9 cellular contexts compared by ENCODE assay signal in genomic region chr1:147494998-147495580, GRCh38. TPM values are rescaled to one million over a fixed set of nuclear protein-coding genes. Genes with fewer than 3 reads are reported as not detected.
DNase-seq lines count a peak whose midpoint lies in the region; ATAC-seq, FAIRE-seq and TF ChIP-seq lines count a peak whose summit lies in the region.
"Had no signal": no experiment of that assay in that cellular context is flagged by ENCODE, and none has a peak within 500 bp of the region (broad histone marks: within the 10 kb centered on the region; RNA-seq: fewer than 3 reads in every experiment).

No MANE protein-coding gene starts in this region.

- no peak overlapping the region for H2AFZ ChIP-seq in OCI-LY1 (ENCODE audit: low read length)

- no peak overlapping the region for H3K27ac Mint-ChIP-seq in nephron progenitor cell
- H3K27ac Mint-ChIP-seq: activated naive CD4-positive, alpha-beta T cell treated with anti-CD3 and anti-CD28 coated beads, Interleukin-2, amount 50 U/mL, for 24 hours had no signal

- TF ChIP-seq CTCF in OCI-LY1 (IDR thresholded peaks at IDR 0.05; ENCODE audit: low read length) (peak; percentile 93), esophagus squamous epithelium (IDR thresholded peaks at IDR 0.05) (peak; percentile 65 to 87 (median 86)), nephron progenitor cell (IDR thresholded peaks at IDR 0.05) (peak; percentile 90), stomach (IDR thresholded peaks at IDR 0.05) (peak in 5 of 7 experiments; percentile 64 to 84 (median 81))

- no peak overlapping the region for H3K4me3 ChIP-seq in OCI-LY1 (ENCODE audit: low read depth, low read length, poor library complexity, severe bottlenecking)
- H3K4me3 ChIP-seq in esophagus squamous epithelium = no peak overlapping the region
- no peak overlapping the region for H3K4me3 ChIP-seq in stomach

- H3K9me3 ChIP-seq in OCI-LY1 (ENCODE audit: low read length) = no peaks in the 10 kb centered on the region
- no peaks in the 10 kb centered on the region for H3K9me3 ChIP-seq in esophagus squamous epithelium
- H3K9me3 ChIP-seq in stomach = no peaks in the 10 kb centered on the region

- H3K4me1 ChIP-seq in OCI-LY1 (ENCODE audit: insufficient read depth, low read length, severe bottlenecking) (no peaks in the 10 kb centered on the region), esophagus squamous epithelium (peaks cover 0 to 5% (median 0%) of the 10 kb centered on the region in 3 donors), stomach (peaks cover 0 to 10% (median 4%) of the 10 kb centered on the region in 4 donors)

- H3K27ac ChIP-seq in OCI-LY1 (ENCODE audit: low read depth, low read length, poor library complexity, severe bottlenecking) (no peak overlapping the region), esophagus squamous epithelium (no peak overlapping the region), stomach (no peak overlapping the region)

- 6 to 17% methylated on average over 8 to 9 of the region's 9 CpGs for WGBS in esophagus squamous epithelium, 2 donors
- WGBS in stomach, 5 donors = 18 to 21% (median 20%) methylated on average over 9 of the region's 9 CpGs

- no peaks in the 10 kb centered on the region for H3K27me3 ChIP-seq in OCI-LY1 (ENCODE audit: insufficient read depth, low read length)
- peaks cover 0 to 5% (median 0%) of the 10 kb centered on the region in 4 donors for H3K27me3 ChIP-seq in esophagus squamous epithelium
- peaks cover 0 to 3% (median 0%) of the 10 kb centered on the region in 3 donors for H3K27me3 ChIP-seq in stomach

- TF ChIP-seq POLR2A in esophagus squamous epithelium (IDR thresholded peaks at IDR 0.05) (no peak), stomach (IDR thresholded peaks at IDR 0.05) (no peak)

- H3K36me3 ChIP-seq in OCI-LY1 (ENCODE audit: insufficient read depth, low read length) (no peaks in the 10 kb centered on the region), esophagus squamous epithelium (no peaks in the 10 kb centered on the region), stomach (no peaks in the 10 kb centered on the region)

- no peak overlapping the region for H3K4me3 Mint-ChIP-seq in nephron progenitor cell
- H3K4me3 Mint-ChIP-seq: activated naive CD4-positive, alpha-beta T cell treated with anti-CD3 and anti-CD28 coated beads, Interleukin-2, amount 50 U/mL, for 24 hours had no signal

- no peaks in the 10 kb centered on the region for H3K36me3 Mint-ChIP-seq in nephron progenitor cell (ENCODE audit: low read depth)
- H3K36me3 Mint-ChIP-seq: activated naive CD4-positive, alpha-beta T cell treated with anti-CD3 and anti-CD28 coated beads, Interleukin-2, amount 50 U/mL, for 24 hours had no signal

- H4K20me1 ChIP-seq in OCI-LY1 (ENCODE audit: insufficient read depth, low read length) = no peaks in the 10 kb centered on the region

- peak; percentile 71 for DNase-seq in COLO668 (lab: John Stamatoyannopoulos, UW; ENCODE audit: unreplicated experiment)
- DNase-seq in HTR-8/SVneo (ENCODE audit: insufficient read length, low spot score) = peak; percentile 59
- DNase-seq in activated T-cell treated with anti-CD3 and anti-CD28 coated beads for 24 hours (ENCODE audit: low read depth) = peak; percentile 64
- no peak for DNase-seq in esophagus squamous epithelium (lab: John Stamatoyannopoulos, UW)
- peak; percentile 69 for DNase-seq in nephron progenitor cell
- DNase-seq in stomach = peak; percentile 70

- FAIRE-seq in HTR-8/SVneo (lab: Jason Lieb, UNC) = no peak

- H3K4me1 Mint-ChIP-seq in nephron progenitor cell = peaks cover 22% of the 10 kb centered on the region
- H3K4me1 Mint-ChIP-seq: activated naive CD4-positive, alpha-beta T cell treated with anti-CD3 and anti-CD28 coated beads, Interleukin-2, amount 50 U/mL, for 24 hours had no signal

- H3K4me2 ChIP-seq in OCI-LY1 (ENCODE audit: low read length) = no peak overlapping the region

- no peaks in the 10 kb centered on the region for H3K9me3 Mint-ChIP-seq in nephron progenitor cell
- H3K9me3 Mint-ChIP-seq: activated naive CD4-positive, alpha-beta T cell treated with anti-CD3 and anti-CD28 coated beads, Interleukin-2, amount 50 U/mL, for 24 hours had no signal

- H3K27me3 Mint-ChIP-seq in nephron progenitor cell (ENCODE audit: low read depth, poor library complexity) = peaks cover 4% of the 10 kb centered on the region
- H3K27me3 Mint-ChIP-seq: activated naive CD4-positive, alpha-beta T cell treated with anti-CD3 and anti-CD28 coated beads, Interleukin-2, amount 50 U/mL, for 24 hours had no signal

- no peak overlapping the region for H3K9ac ChIP-seq in OCI-LY1 (ENCODE audit: low read length)

- no peaks in the 10 kb centered on the region for H3K79me2 ChIP-seq in OCI-LY1 (ENCODE audit: insufficient read depth, low read length)

- intact Hi-C loops in esophagus squamous epithelium (cut with DNase I) = loop anchor here (5.0 to 10.0 kb wide), 2 partner anchors 147 to 400 kb away; no protein-coding TSS in a partner anchor
- intact Hi-C loops in stomach (cut with DNase I; ENCODE audit: low total_unique reads) = loop anchor here (10.0 kb wide), 2 partner anchors 150 to 400 kb away; no protein-coding TSS in a partner anchor

- no peaks in the 10 kb centered on the region for H3F3A ChIP-seq in OCI-LY1 (ENCODE audit: insufficient read depth, low read length)

- no peak for TF ChIP-seq EP300 in stomach (IDR thresholded peaks at IDR 0.05)

- H3K9me2 ChIP-seq in OCI-LY1 (ENCODE audit: low read depth, low read length) = no peaks in the 10 kb centered on the region

- peak; percentile 84 for ATAC-seq in GM19463 (IDR thresholded peaks at IDR 0.05; ENCODE audit: unreplicated experiment)

RNA-seq across cellular contexts. Expression of gene BCL9, which starts 46.2 kb away (rescaled TPM):
- total RNA-seq in esophagus squamous epithelium = 10 to 100 TPM in 2 of 4 donors, 1 to 10 TPM in 2; 5.0 to 15.4 (median 8.9) TPM
- total RNA-seq in stomach = 10 to 100 TPM in 1 of 5 donors, 1 to 10 TPM in 4; 1.4 to 47.5 (median 5.5) TPM
- polyA plus RNA-seq in stomach = 1 to 10 TPM; 3.3 to 6.9 (median 4.4) TPM
